ENCODE assay signal across 29 cellular contexts in genomic region chr7:157609932-157610640, GRCh38.
"Had no signal": no experiment of that assay in that cellular context is flagged by ENCODE, and none has a peak within 500 bp of the region (broad histone marks: within the 10 kb centered on the region; RNA-seq: fewer than 3 reads in every experiment).

No MANE protein-coding gene starts in this region.

- H3K27ac Mint-ChIP-seq: activated CD4-positive, alpha-beta memory T cell treated with anti-CD3 and anti-CD28 coated beads for 36 hours; activated naive CD4-positive, alpha-beta T cell treated with anti-CD3 and anti-CD28 coated beads, Interleukin-2, amount 50 U/mL, for 24 hours; activated naive CD8-positive, alpha-beta T cell treated with anti-CD3 and anti-CD28 coated beads, Interleukin-2, amount 50 U/mL, for 24 hours; T-helper 1 cell treated with Interleukin-12 subunit alpha and Interleukin-12 subunit beta and Interleukin-4 antibody, amounts not matched to agents 30 μg/mL and 1 μg/mL, for 36 hours had no signal

- H3K27me3 Mint-ChIP-seq: activated CD4-positive, alpha-beta memory T cell treated with anti-CD3 and anti-CD28 coated beads for 36 hours; activated naive CD4-positive, alpha-beta T cell treated with anti-CD3 and anti-CD28 coated beads, Interleukin-2, amount 50 U/mL, for 24 hours; activated naive CD8-positive, alpha-beta T cell treated with anti-CD3 and anti-CD28 coated beads, Interleukin-2, amount 50 U/mL, for 24 hours had no signal

- H3K9me3 ChIP-seq: left lung, neutrophil, ovary, prostate gland, SK-N-SH, suprapubic skin had no signal

- H3K27ac ChIP-seq: left lung, neutrophil, ovary, prostate gland, suprapubic skin, tibial nerve, VCaP had no signal

- ATAC-seq: activated CD4-positive, CD25-positive, alpha-beta regulatory T cell treated with anti-CD3 and anti-CD28 coated beads, Interleukin-2, amount 50 U/mL, for 24 hours; activated naive CD8-positive, alpha-beta T cell treated with anti-CD3 and anti-CD28 coated beads, Interleukin-2, amount 50 U/mL, for 24 hours; left lung; natural killer cell had no signal

- H3K4me2 ChIP-seq: SK-N-SH, smooth muscle cell had no signal

- H3K27me3 ChIP-seq: ovary had no signal

- H3K9me3 Mint-ChIP-seq: activated CD4-positive, alpha-beta memory T cell treated with anti-CD3 and anti-CD28 coated beads for 36 hours; activated CD4-positive, alpha-beta T cell treated with anti-CD3 and anti-CD28 coated beads, Interleukin-2, amount 10 ng/mL, durations not matched to agents 24 days and 14 days; activated naive CD4-positive, alpha-beta T cell treated with anti-CD3 and anti-CD28 coated beads, Interleukin-2, amount 50 U/mL, for 24 hours; activated naive CD8-positive, alpha-beta T cell treated with anti-CD3 and anti-CD28 coated beads, Interleukin-2, amount 50 U/mL, for 24 hours; natural killer cell; T-helper 1 cell treated with Interleukin-12 subunit alpha and Interleukin-12 subunit beta and Interleukin-4 antibody, amounts not matched to agents 30 μg/mL and 1 μg/mL, for 36 hours had no signal

- H3K4me1 ChIP-seq: prostate gland had no signal

- H3K36me3 ChIP-seq: left lung, neutrophil, ovary, prostate gland, suprapubic skin, tibial nerve had no signal

- H3K4me3 ChIP-seq: left lung, lung, ovary, prostate gland, smooth muscle cell, suprapubic skin, tibial nerve had no signal

- H3K4me3 Mint-ChIP-seq: activated CD4-positive, alpha-beta memory T cell treated with anti-CD3 and anti-CD28 coated beads for 36 hours; activated CD4-positive, alpha-beta T cell treated with anti-CD3 and anti-CD28 coated beads, Interleukin-2, amount 10 ng/mL, durations not matched to agents 24 days and 14 days; activated naive CD4-positive, alpha-beta T cell treated with anti-CD3 and anti-CD28 coated beads, Interleukin-2, amount 50 U/mL, for 24 hours; activated naive CD8-positive, alpha-beta T cell treated with anti-CD3 and anti-CD28 coated beads, Interleukin-2, amount 50 U/mL, for 24 hours; natural killer cell; T-helper 1 cell treated with Interleukin-12 subunit alpha and Interleukin-12 subunit beta and Interleukin-4 antibody, amounts not matched to agents 30 μg/mL and 1 μg/mL, for 36 hours had no signal

- H3K36me3 Mint-ChIP-seq: activated CD4-positive, alpha-beta memory T cell treated with anti-CD3 and anti-CD28 coated beads for 36 hours; activated naive CD4-positive, alpha-beta T cell treated with anti-CD3 and anti-CD28 coated beads, Interleukin-2, amount 50 U/mL, for 24 hours; natural killer cell had no signal

- DNase-seq: activated CD4-positive, alpha-beta memory T cell treated with anti-CD3 and anti-CD28 coated beads for 36 hours; activated CD4-positive, alpha-beta T cell treated with anti-CD3 and anti-CD28 coated beads, Interleukin-2, amount 10 ng/mL, durations not matched to agents 24 days and 14 days; activated CD8-positive, alpha-beta memory T cell treated with anti-CD3 and anti-CD28 coated beads, Interleukin-2, amount 50 U/mL, for 4 hours; activated gamma-delta T cell; activated naive CD8-positive, alpha-beta T cell treated with anti-CD3 and anti-CD28 coated beads, Interleukin-2, amount 50 U/mL, for 24 hours; activated T-cell treated with anti-CD3 and anti-CD28 coated beads, Interleukin-2, amount 50 U/mL, for 1 hour; amygdala; cerebellar nuclear complex; hippocampal formation; left lung; mesendoderm; natural killer cell; ovary; retina; SK-N-SH; stimulated activated CD4-positive, alpha-beta T cell treated with anti-CD3 and anti-CD28 coated beads, Interleukin-15, amount 100 ng/mL, for 24 hours; stimulated activated naive CD4-positive, alpha-beta T cell; SW 1271; T-helper 9 cell had no signal
